ENCODE assay signal across 31 cellular contexts in the genomic region with DNA sequence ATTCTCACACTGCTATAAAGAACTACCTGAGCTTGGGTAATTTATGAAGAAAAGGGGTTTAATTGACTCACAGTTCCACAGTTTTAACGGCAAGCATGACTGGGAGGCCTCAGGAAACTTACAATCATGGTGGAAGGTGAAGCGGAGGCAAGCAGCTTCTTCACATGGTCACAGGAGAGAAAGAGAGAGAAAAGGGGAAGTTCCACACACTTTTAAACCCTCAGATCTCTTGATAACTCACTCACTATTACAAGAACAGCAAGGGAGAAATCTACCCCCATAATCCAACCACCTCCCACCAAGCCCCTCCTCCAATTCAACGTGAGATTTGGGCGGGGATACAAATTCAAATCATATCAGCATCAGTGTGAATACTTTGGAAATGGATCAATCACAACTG.
"Had no signal": no experiment of that assay in that cellular context is flagged by ENCODE, and none has a peak within 500 bp of the region (broad histone marks: within the 10 kb centered on the region; RNA-seq: fewer than 3 reads in every experiment).

No MANE protein-coding gene starts in this region.

- H3K4me1 ChIP-seq: adrenal gland, colonic mucosa had no signal

- H3K27ac ChIP-seq: adrenal gland, body of pancreas, epithelial cell of prostate, esophagus squamous epithelium, hepatocyte, neutrophil, right lobe of liver, thoracic aorta had no signal

- H3K9me3 Mint-ChIP-seq: activated CD4-positive, alpha-beta memory T cell treated with anti-CD3 and anti-CD28 coated beads for 36 hours; activated naive CD4-positive, alpha-beta T cell treated with anti-CD3 and anti-CD28 coated beads for 36 hours; activated naive CD8-positive, alpha-beta T cell treated with anti-CD3 and anti-CD28 coated beads for 36 hours; naive B cell; nephron progenitor cell; T-helper 1 cell treated with Interleukin-12 subunit alpha and Interleukin-12 subunit beta and Interleukin-4 antibody, amounts not matched to agents 30 μg/mL and 1 μg/mL, for 36 hours; type B pancreatic cell had no signal

- ATAC-seq: body of pancreas; left cardiac atrium; right lobe of liver; stimulated activated naive CD8-positive, alpha-beta T cell treated with anti-CD3 and anti-CD28 coated beads, Interleukin-15, Interleukin-2, amounts not matched to agents 100 U/mL and 50 U/mL, for 24 hours had no signal

- H3K36me3 ChIP-seq: adrenal gland, colonic mucosa, esophagus squamous epithelium, neutrophil, right lobe of liver, thoracic aorta, uterus had no signal

- DNase-seq: activated CD4-positive, alpha-beta memory T cell treated with anti-CD3 and anti-CD28 coated beads for 36 hours; activated CD4-positive, alpha-beta T cell treated with anti-CD3 and anti-CD28 coated beads for 48 hours; activated CD8-positive, alpha-beta memory T cell treated with anti-CD3 and anti-CD28 coated beads, Interleukin-2, amount 50 U/mL, for 4 hours; activated effector memory CD4-positive, alpha-beta T cell treated with anti-CD3 and anti-CD28 coated beads, Interleukin-2, amount 50 U/mL, for 16 hours; activated naive CD4-positive, alpha-beta T cell treated with anti-CD3 and anti-CD28 coated beads for 36 hours; activated naive CD8-positive, alpha-beta T cell treated with anti-CD3 and anti-CD28 coated beads for 36 hours; activated T-cell treated with anti-CD3 and anti-CD28 coated beads, Interleukin-2, amount 50 U/mL, for 1 hour; adrenal gland; aorta; body of pancreas; effector CD8-positive, alpha-beta T cell; esophagus squamous epithelium; glutamatergic neuron; left cardiac atrium; mammary epithelial cell; naive B cell; nephron progenitor cell; right lobe of liver; stimulated activated CD4-positive, alpha-beta T cell treated with anti-CD3 and anti-CD28 coated beads, Interleukin-4, amount 100 ng/mL, for 1 hour; stimulated activated naive CD8-positive, alpha-beta T cell treated with anti-CD3 and anti-CD28 coated beads, Interleukin-15, Interleukin-2, amounts not matched to agents 100 U/mL and 50 U/mL, for 24 hours; T-helper 9 cell; uterus had no signal

- H3K4me3 ChIP-seq: adrenal gland, body of pancreas, colonic mucosa, esophagus squamous epithelium, hepatocyte, right lobe of liver, thoracic aorta, uterus had no signal

- H3K27me3 Mint-ChIP-seq: activated CD4-positive, alpha-beta memory T cell treated with anti-CD3 and anti-CD28 coated beads for 36 hours; activated naive CD8-positive, alpha-beta T cell treated with anti-CD3 and anti-CD28 coated beads for 36 hours had no signal

- H3K27ac Mint-ChIP-seq: activated CD4-positive, alpha-beta memory T cell treated with anti-CD3 and anti-CD28 coated beads for 36 hours; activated naive CD4-positive, alpha-beta T cell treated with anti-CD3 and anti-CD28 coated beads for 36 hours; activated naive CD8-positive, alpha-beta T cell treated with anti-CD3 and anti-CD28 coated beads for 36 hours; activated T-helper 1 cell treated with anti-CD3 and anti-CD28 coated beads, Interleukin-12 subunit alpha, Interleukin-12 subunit beta, Interleukin-2, Interleukin-4 antibody, amounts not matched to agents 30 ng/mL and 10 ng/mL and 1 ng/mL, durations not matched to agents 14 hours and 24 hours and 36 hours; nephron progenitor cell; progenitor cell of endocrine pancreas; T-helper 1 cell treated with Interleukin-12 subunit alpha and Interleukin-12 subunit beta and Interleukin-4 antibody, amounts not matched to agents 30 μg/mL and 1 μg/mL, for 36 hours; type B pancreatic cell had no signal

- H3K27me3 ChIP-seq: adrenal gland, body of pancreas, colonic mucosa, esophagus squamous epithelium, hepatocyte, neutrophil, right lobe of liver, uterus had no signal

- H3K4me3 Mint-ChIP-seq: activated CD4-positive, alpha-beta memory T cell treated with anti-CD3 and anti-CD28 coated beads for 36 hours; activated naive CD4-positive, alpha-beta T cell treated with anti-CD3 and anti-CD28 coated beads for 36 hours; activated naive CD8-positive, alpha-beta T cell treated with anti-CD3 and anti-CD28 coated beads for 36 hours; activated T-helper 1 cell treated with anti-CD3 and anti-CD28 coated beads, Interleukin-12 subunit alpha, Interleukin-12 subunit beta, Interleukin-2, Interleukin-4 antibody, amounts not matched to agents 30 ng/mL and 10 ng/mL and 1 ng/mL, durations not matched to agents 14 hours and 24 hours and 36 hours; naive B cell; nephron progenitor cell; T-helper 1 cell treated with Interleukin-12 subunit alpha and Interleukin-12 subunit beta and Interleukin-4 antibody, amounts not matched to agents 30 μg/mL and 1 μg/mL, for 36 hours; type B pancreatic cell had no signal

- H3K36me3 Mint-ChIP-seq: activated CD4-positive, alpha-beta memory T cell treated with anti-CD3 and anti-CD28 coated beads for 36 hours; activated naive CD8-positive, alpha-beta T cell treated with anti-CD3 and anti-CD28 coated beads for 36 hours; naive B cell; type B pancreatic cell had no signal

- H3K9me3 ChIP-seq: adrenal gland, body of pancreas, colonic mucosa, esophagus squamous epithelium, neutrophil, right lobe of liver, thoracic aorta, uterus had no signal
